23 cellular contexts compared by ENCODE assay signal in genomic region chr16:68433316-68433715, GRCh38. TPM values are rescaled to one million over a fixed set of nuclear protein-coding genes. Genes with fewer than 3 reads are reported as not detected.
"Had no signal": no experiment of that assay in that cellular context is flagged by ENCODE, and none has a peak within 500 bp of the region (broad histone marks: within the 10 kb centered on the region; RNA-seq: fewer than 3 reads in every experiment).

No MANE protein-coding gene starts in this region.

- ATAC-seq: foreskin keratinocyte; gastroesophageal sphincter; heart left ventricle; left lung; left ventricle myocardium superior; lower lobe of right lung; naive thymus-derived CD4-positive, alpha-beta T cell had no signal

- DNase-seq: dermis blood vessel endothelial cell; dorsolateral prefrontal cortex; effector CD4-positive, alpha-beta T cell; effector memory CD4-positive, alpha-beta T cell; foreskin keratinocyte; heart left ventricle; hypothalamus; immature natural killer cell; islet precursor cell; kidney; kidney glomerular epithelial cell; left lung; left ventricle myocardium superior; lower lobe of right lung; mesenchymal stem cell; midbrain; naive thymus-derived CD4-positive, alpha-beta T cell had no signal

- H3K27ac ChIP-seq: coronary artery, esophagus muscularis mucosa, foreskin keratinocyte, gastroesophageal sphincter, heart left ventricle, hepatocyte, left lung, lower lobe of right lung had no signal

RNA-seq across cellular contexts. Expression of gene SMPD3, which starts 15.0 kb away (rescaled TPM):
- total RNA-seq: endothelial cell of umbilical vein, epithelial cell of proximal tubule had no signal
